In the genomic region with DNA sequence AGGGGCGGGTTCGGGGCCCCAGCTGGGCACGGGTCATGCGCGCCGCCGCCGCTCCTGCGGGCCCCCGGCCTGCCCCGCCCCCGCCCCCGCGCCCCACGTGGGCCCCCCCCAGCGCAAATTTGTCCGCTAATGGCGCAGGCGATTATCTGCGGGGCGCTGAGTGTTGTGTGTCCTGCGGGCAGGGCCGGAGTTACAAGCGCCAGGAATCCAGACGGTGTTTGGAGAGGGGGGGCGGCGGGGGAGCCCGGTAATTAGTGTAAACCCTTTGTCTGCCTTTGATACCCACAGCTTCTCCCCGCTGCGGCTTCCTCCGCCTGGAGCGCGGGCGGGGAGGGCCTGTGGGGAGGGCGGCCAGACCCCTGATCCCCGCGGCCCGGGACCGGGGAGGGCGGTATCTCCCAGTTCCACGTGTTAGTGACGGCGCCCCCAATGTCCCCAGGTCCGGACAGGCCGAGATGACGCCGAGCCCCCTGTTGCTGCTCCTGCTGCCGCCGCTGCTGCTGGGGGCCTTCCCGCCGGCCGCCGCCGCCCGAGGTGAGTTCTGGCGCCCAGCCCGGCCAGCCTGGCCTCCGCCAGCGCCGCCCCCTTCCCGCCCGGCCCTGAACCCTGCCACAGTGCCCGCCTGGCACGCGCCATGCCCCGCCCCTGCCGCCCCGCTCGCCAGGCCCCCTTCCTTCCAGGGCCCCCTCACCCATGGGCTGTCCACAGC, we compare ENCODE assay signal across 8 cellular contexts. TPM values are rescaled to one million over a fixed set of nuclear protein-coding genes. Genes with fewer than 3 reads are reported as not detected.
DNase-seq lines count a peak whose midpoint lies in the region; ATAC-seq and TF ChIP-seq lines count a peak whose summit lies in the region.

No MANE protein-coding gene starts in this region.

- peaks cover 13% of the 10 kb centered on the region for H3K4me1 Mint-ChIP-seq in activated CD4-positive, alpha-beta T cell treated with anti-CD3 and anti-CD28 coated beads, Interleukin-2, amount 10 ng/mL, durations not matched to agents 24 days and 14 days
- H3K4me1 Mint-ChIP-seq in endodermal cell: peaks cover 6% of the 10 kb centered on the region

- peaks cover 16% of the 10 kb centered on the region for H3K27me3 ChIP-seq in ACC112 (ENCODE audit: insufficient read depth, low read length)
- H3K27me3 ChIP-seq in endodermal cell (ENCODE audit: control insufficient read depth, insufficient read depth, low read length, poor library complexity, severe bottlenecking): peaks cover 36% of the 10 kb centered on the region
- peaks cover 31% of the 10 kb centered on the region for H3K27me3 ChIP-seq in neuron (ENCODE audit: insufficient read depth, low read length)

- peak overlapping the region; percentile 52 for H3K4me3 Mint-ChIP-seq in activated CD4-positive, alpha-beta T cell treated with anti-CD3 and anti-CD28 coated beads, Interleukin-2, amount 10 ng/mL, durations not matched to agents 24 days and 14 days
- peak overlapping the region; percentile 55 for H3K4me3 Mint-ChIP-seq in endodermal cell

- H3K27me3 Mint-ChIP-seq in activated CD4-positive, alpha-beta T cell treated with anti-CD3 and anti-CD28 coated beads, Interleukin-2, amount 10 ng/mL, durations not matched to agents 24 days and 14 days: peaks cover 18% of the 10 kb centered on the region
- peaks cover 30% of the 10 kb centered on the region for H3K27me3 Mint-ChIP-seq in endodermal cell (ENCODE audit: insufficient read depth)

- H3K4me1 ChIP-seq in ACC112 (ENCODE audit: control insufficient read depth, insufficient read depth, low read length, unreplicated experiment) (peaks cover 8% of the 10 kb centered on the region), endodermal cell (ENCODE audit: control insufficient read depth, insufficient read depth, low read length) (peaks cover 3% of the 10 kb centered on the region), neuron (ENCODE audit: insufficient read depth, low read length) (peaks cover 43% of the 10 kb centered on the region)

- no peak for TF ChIP-seq CTCF in HFF-Myc (IDR thresholded peaks at IDR 0.05; ENCODE audit: low read depth, low read length, missing control alignments)
- TF ChIP-seq CTCF in endodermal cell (conservative IDR thresholded peaks at IDR 0.05): no peak
- no peak for TF ChIP-seq CTCF in lower leg skin (IDR thresholded peaks at IDR 0.05)

- no peak overlapping the region for H3K27ac Mint-ChIP-seq in activated CD4-positive, alpha-beta T cell treated with anti-CD3 and anti-CD28 coated beads, Interleukin-2, amount 10 ng/mL, durations not matched to agents 24 days and 14 days
- no peak overlapping the region for H3K27ac Mint-ChIP-seq in endodermal cell

- H2AFZ ChIP-seq in ACC112 (ENCODE audit: low read length, unreplicated experiment) (peak overlapping the region; percentile 81), neuron (ENCODE audit: low read depth, low read length) (no peak overlapping the region)

- H3K79me2 ChIP-seq in ACC112 (ENCODE audit: control insufficient read depth, insufficient read depth, low read length, unreplicated experiment): no peaks in the 10 kb centered on the region

- H3K9ac ChIP-seq in endodermal cell (ENCODE audit: extremely low read depth, low read length, poor library complexity, severe bottlenecking): no peak overlapping the region

- H3K27ac ChIP-seq in ACC112 (ENCODE audit: low read depth, low read length) (no peak overlapping the region), endodermal cell (ENCODE audit: low read depth, low read length) (no peak overlapping the region)

- TF ChIP-seq POLR2A in lower leg skin (IDR thresholded peaks at IDR 0.05): no peak

- H3K4me3 ChIP-seq in ACC112 (ENCODE audit: low read depth, low read length): peak overlapping the region; percentile 88
- H3K4me3 ChIP-seq in HFF-Myc (replicated peaks; ENCODE audit: low read depth, low read length): peak overlapping the region; percentile 60
- peak overlapping the region; percentile 58 for H3K4me3 ChIP-seq in endodermal cell (ENCODE audit: low read length)
- H3K4me3 ChIP-seq in neuron (ENCODE audit: low read length): peak overlapping the region; percentile 49
- no peak overlapping the region for H3K4me3 ChIP-seq in lower leg skin (ENCODE audit: low read depth, poor library complexity, severe bottlenecking)

- H3K9me3 ChIP-seq in endodermal cell (ENCODE audit: control insufficient read depth, low read length) (peaks cover under 1% of the 10 kb centered on the region), neuron (ENCODE audit: low read length) (no peaks in the 10 kb centered on the region)

- DNase-seq in HFF-Myc (ENCODE audit: extremely low read depth, low read depth) (no peak), endodermal cell (peak; percentile 87), lower leg skin (ENCODE audit: low spot score in 2 of 2) (no peak)
- DNase-seq in activated CD4-positive, alpha-beta T cell treated with anti-CD3 and anti-CD28 coated beads, Interleukin-2, amount 10 ng/mL, durations not matched to agents 24 days and 14 days: peak; percentile 75
- no peak for DNase-seq in activated CD4-positive, CD25-positive, alpha-beta regulatory T cell treated with anti-CD3 and anti-CD28 coated beads, Interleukin-2, amount 50 U/mL, for 72 hours

- intact Hi-C loops in activated CD4-positive, alpha-beta T cell treated with anti-CD3 and anti-CD28 coated beads, Interleukin-2, amount 10 ng/mL, durations not matched to agents 24 days and 14 days (cut with micrococcal nuclease): loop anchor here (5.0 kb wide), 2 partner anchors 190 to 335 kb away; partner anchors contain the start of gene UVSSA
- intact Hi-C loops in lower leg skin (cut with DNase I; ENCODE audit: low total_unique reads): no loop called here

- ATAC-seq in HG02571 (IDR thresholded peaks at IDR 0.05; ENCODE audit: unreplicated experiment): no peak

- H3K36me3 ChIP-seq in ACC112 (ENCODE audit: insufficient read depth, low read length) (no peaks in the 10 kb centered on the region), endodermal cell (ENCODE audit: control insufficient read depth, insufficient read depth, low read length) (peaks cover 8% of the 10 kb centered on the region), neuron (ENCODE audit: insufficient read depth, low read length) (peaks cover 11% of the 10 kb centered on the region)

- H3K9me3 Mint-ChIP-seq in activated CD4-positive, alpha-beta T cell treated with anti-CD3 and anti-CD28 coated beads, Interleukin-2, amount 10 ng/mL, durations not matched to agents 24 days and 14 days: no peaks in the 10 kb centered on the region
- peaks cover 3% of the 10 kb centered on the region for H3K9me3 Mint-ChIP-seq in endodermal cell

- peaks cover 6% of the 10 kb centered on the region for H3K36me3 Mint-ChIP-seq in activated CD4-positive, alpha-beta T cell treated with anti-CD3 and anti-CD28 coated beads, Interleukin-2, amount 10 ng/mL, durations not matched to agents 24 days and 14 days (ENCODE audit: low read depth)
- H3K36me3 Mint-ChIP-seq in endodermal cell (ENCODE audit: low read depth): peaks cover 8% of the 10 kb centered on the region

- 12 to 15% methylated on average over 22 to 67 of the region's 69 CpGs for WGBS in endodermal cell (ENCODE audit: insufficient coverage in 1 of 2, insufficient read length in 1 of 2), 2 experiments
- 3 to 7% methylated on average over 20 to 29 of the region's 69 CpGs for WGBS in lower leg skin, 2 donors

RNA-seq across cellular contexts. Expression of gene FGFRL1, which starts 0.8 kb away (rescaled TPM):
- 18.2 and 18.9 TPM in 2 replicates for total RNA-seq in activated CD4-positive, alpha-beta T cell treated with anti-CD3 and anti-CD28 coated beads, Interleukin-2, amount 10 ng/mL, durations not matched to agents 24 days and 14 days
- total RNA-seq in endodermal cell: 10 to 100 TPM; 51.0 to 93.3 TPM
- polyA plus RNA-seq in endodermal cell (2013, experiment 1 of 2): 33.2 TPM
- polyA plus RNA-seq in endodermal cell (2013, experiment 2 of 2): 31.8 TPM
- total RNA-seq in lower leg skin: 10 to 100 TPM in 2 of 4 donors, 1 to 10 TPM in 2; 7.4 to 13.7 (median 10.7) TPM

RNA-seq across cellular contexts. Expression of gene SLC26A1, which starts 19.0 kb away (rescaled TPM):
- total RNA-seq in activated CD4-positive, alpha-beta T cell treated with anti-CD3 and anti-CD28 coated beads, Interleukin-2, amount 10 ng/mL, durations not matched to agents 24 days and 14 days: 0.26 TPM in 1 of 2 replicates, not detected in the other
- total RNA-seq in endodermal cell (1 to 10 TPM in 1 of 2 donors, under 1 TPM in 1; 0.55 to 1.0 TPM), lower leg skin (under 1 TPM in 3 of 4 donors, not detected in 1; 0.15 to 0.61 (median 0.19) TPM)
- 0.21 TPM for polyA plus RNA-seq in endodermal cell (2013, experiment 1 of 2)
- polyA plus RNA-seq in endodermal cell (2013, experiment 2 of 2): 0.08 TPM

RNA-seq across cellular contexts. Expression of gene IDUA, which starts 25.3 kb away (rescaled TPM):
- total RNA-seq in activated CD4-positive, alpha-beta T cell treated with anti-CD3 and anti-CD28 coated beads, Interleukin-2, amount 10 ng/mL, durations not matched to agents 24 days and 14 days: 30.4 and 31.2 TPM in 2 replicates
- total RNA-seq in endodermal cell (10 to 100 TPM; 22.4 to 25.6 TPM), lower leg skin (10 to 100 TPM in 2 of 4 donors, 1 to 10 TPM in 2; 6.0 to 13.4 (median 11.1) TPM)
- 4.3 TPM for polyA plus RNA-seq in endodermal cell (2013, experiment 1 of 2)
- 3.6 TPM for polyA plus RNA-seq in endodermal cell (2013, experiment 2 of 2)

RNA-seq across cellular contexts. Expression of gene DGKQ, which starts 38.8 kb away (rescaled TPM):
- total RNA-seq in activated CD4-positive, alpha-beta T cell treated with anti-CD3 and anti-CD28 coated beads, Interleukin-2, amount 10 ng/mL, durations not matched to agents 24 days and 14 days: 15.2 and 16.6 TPM in 2 replicates
- total RNA-seq in endodermal cell (10 to 100 TPM; 26.3 to 31.1 TPM), lower leg skin (10 to 100 TPM; 18.4 to 30.7 (median 22.4) TPM)
- polyA plus RNA-seq in endodermal cell (2013, experiment 1 of 2): 7.8 TPM
- polyA plus RNA-seq in endodermal cell (2013, experiment 2 of 2): 8.3 TPM

Comparison
In these comparisons a context has a peak if more than half of its experiments do, and no peak if none do; other contexts are left out.
1. DNase-seq: peak in activated CD4-positive, alpha-beta T cell treated with anti-CD3 and anti-CD28 coated beads, Interleukin-2, amount 10 ng/mL, durations not matched to agents 24 days and 14 days (single experiment) and endodermal cell (single experiment); none in HFF-Myc (single experiment), activated CD4-positive, CD25-positive, alpha-beta regulatory T cell treated with anti-CD3 and anti-CD28 coated beads, Interleukin-2, amount 50 U/mL, for 72 hours (single experiment) and lower leg skin (0 of 2).